In genomic region chr6:160519603-160520042, GRCh38 we compare ENCODE assay signal across 8 cellular contexts.
A peak's percentile ranks its signal among the peaks of the same experiment; 100 is the strongest.
DNase-seq lines count a peak whose midpoint lies in the region; ATAC-seq lines count a peak whose summit lies in the region.

No MANE protein-coding gene starts in this region.

- H3K27me3 Mint-ChIP-seq in CD4-positive, alpha-beta memory T cell, result no peaks in the 10 kb centered on the region

- peaks cover 0 to 7% (median 0%) of the 10 kb centered on the region in 8 donors for H3K9me3 Mint-ChIP-seq in CD4-positive, alpha-beta memory T cell
- H3K9me3 Mint-ChIP-seq in stimulated activated effector memory CD8-positive, alpha-beta T cell treated with anti-CD3 and anti-CD28 coated beads, Interleukin-12 subunit alpha, Interleukin-12 subunit beta, amount 100 ng/mL, for 72 hours, result peaks cover 4% of the 10 kb centered on the region

- no peaks in the 10 kb centered on the region for H3K27me3 ChIP-seq in CD4-positive, alpha-beta memory T cell (ENCODE audit: insufficient read depth, low read length)
- H3K27me3 ChIP-seq in iPS-18a (ENCODE audit: control insufficient read depth, insufficient read depth, low read length), result peaks cover 11% of the 10 kb centered on the region

- peak overlapping the region; percentile 79 to 97 for H3K4me3 ChIP-seq in CD4-positive, alpha-beta memory T cell (ENCODE audit: low read length in 2 of 2)
- H3K4me3 ChIP-seq in iPS-18a (ENCODE audit: low read length), result peak overlapping the region; percentile 81

- no peak for DNase-seq in CD4-positive, alpha-beta memory T cell
- DNase-seq in activated T-helper 1 cell treated with Interleukin-2 at 50 U/mL for 16 hours (ENCODE audit: low read depth) (peak; percentile 60), GF-D8 (lab: John Stamatoyannopoulos, UW) (no peak), posterior vena cava (ENCODE audit: low spot score) (no peak)
- DNase-seq in stimulated activated effector memory CD8-positive, alpha-beta T cell treated with anti-CD3 and anti-CD28 coated beads, Interleukin-12 subunit alpha, Interleukin-12 subunit beta, amount 100 ng/mL, for 72 hours (ENCODE audit: low spot score in 2 of 2), result no peak

- ATAC-seq in GM19043 (IDR thresholded peaks at IDR 0.05; ENCODE audit: low read depth, unreplicated experiment) (peak; percentile 78), HG03342 (IDR thresholded peaks at IDR 0.05; ENCODE audit: unreplicated experiment) (peak; percentile 88)
- peak; percentile 79 for ATAC-seq in stimulated activated effector memory CD8-positive, alpha-beta T cell treated with anti-CD3 and anti-CD28 coated beads, Interleukin-12 subunit alpha, Interleukin-12 subunit beta, amount 100 ng/mL, for 72 hours

- intact Hi-C loops in CD4-positive, alpha-beta memory T cell (cut with micrococcal nuclease), result loop anchor here (1.0 to 5.0 kb wide), 5 partner anchors 15 to 827 kb away; partner anchors contain the start of gene SOD2
- intact Hi-C loops in posterior vena cava (cut with DNase I), result no loop called here

- peaks cover 35 to 63% (median 51%) of the 10 kb centered on the region in 4 donors for H3K4me1 Mint-ChIP-seq in CD4-positive, alpha-beta memory T cell
- peaks cover 42% of the 10 kb centered on the region for H3K4me1 Mint-ChIP-seq in stimulated activated effector memory CD8-positive, alpha-beta T cell treated with anti-CD3 and anti-CD28 coated beads, Interleukin-12 subunit alpha, Interleukin-12 subunit beta, amount 100 ng/mL, for 72 hours

- H3K4me3 Mint-ChIP-seq in CD4-positive, alpha-beta memory T cell, result peak overlapping the region; percentile 88 to 99 (median 96)
- peak overlapping the region; percentile 87 for H3K4me3 Mint-ChIP-seq in stimulated activated effector memory CD8-positive, alpha-beta T cell treated with anti-CD3 and anti-CD28 coated beads, Interleukin-12 subunit alpha, Interleukin-12 subunit beta, amount 100 ng/mL, for 72 hours

- H3K4me1 ChIP-seq in CD4-positive, alpha-beta memory T cell (ENCODE audit: insufficient read depth, low read length), result peaks cover 27% of the 10 kb centered on the region
- peaks cover 7% of the 10 kb centered on the region for H3K4me1 ChIP-seq in iPS-18a (ENCODE audit: control insufficient read depth, low read depth, low read length)

- H3K36me3 Mint-ChIP-seq in CD4-positive, alpha-beta memory T cell, result peaks cover 5 to 6% of the 10 kb centered on the region in 2 donors
- H3K36me3 Mint-ChIP-seq in stimulated activated effector memory CD8-positive, alpha-beta T cell treated with anti-CD3 and anti-CD28 coated beads, Interleukin-12 subunit alpha, Interleukin-12 subunit beta, amount 100 ng/mL, for 72 hours, result peaks cover 5% of the 10 kb centered on the region

- CTCF ChIA-PET in CD4-positive, alpha-beta memory T cell (lab: Charles Lee; ENCODE audit: partially characterized antibody), result interaction anchor here (0.6 to 14.9 kb wide), 37 partner anchors 9 to 858 kb away, joined by 3 to 226 read pairs (median 3); no protein-coding TSS in a partner anchor

- H3K36me3 ChIP-seq in CD4-positive, alpha-beta memory T cell (ENCODE audit: insufficient read depth, low read length), result no peaks in the 10 kb centered on the region
- no peaks in the 10 kb centered on the region for H3K36me3 ChIP-seq in iPS-18a (ENCODE audit: control insufficient read depth, low read depth, low read length)

- POLR2A ChIA-PET in CD4-positive, alpha-beta memory T cell (lab: Charles Lee; ENCODE audit: partially characterized antibody), result interaction anchor here (1.3 to 2.4 kb wide), 4 partner anchors 14 to 792 kb away, joined by 4 to 14 read pairs (median 8); partner anchors contain the start of gene WTAP

- no peaks in the 10 kb centered on the region for H3K9me3 ChIP-seq in CD4-positive, alpha-beta memory T cell (ENCODE audit: control insufficient read depth in 1 of 2, low read length in 2 of 2)
- H3K9me3 ChIP-seq in iPS-18a (ENCODE audit: control insufficient read depth, low read depth, low read length), result no peaks in the 10 kb centered on the region

- H3K27ac Mint-ChIP-seq in CD4-positive, alpha-beta memory T cell, result peak overlapping the region; percentile 87 to 98 (median 96)
- H3K27ac Mint-ChIP-seq in stimulated activated effector memory CD8-positive, alpha-beta T cell treated with anti-CD3 and anti-CD28 coated beads, Interleukin-12 subunit alpha, Interleukin-12 subunit beta, amount 100 ng/mL, for 72 hours, result peak overlapping the region; percentile 95

- H3K9ac ChIP-seq in iPS-18a (ENCODE audit: low read length), result peak overlapping the region; percentile 70

- peak overlapping the region; percentile 65 for H3K27ac ChIP-seq in CD4-positive, alpha-beta memory T cell (ENCODE audit: low read depth, low read length)
- H3K27ac ChIP-seq in iPS-18a (ENCODE audit: low read length), result no peak overlapping the region
